Comparison of ENCODE assay signal across 14 cellular contexts in the genomic region with DNA sequence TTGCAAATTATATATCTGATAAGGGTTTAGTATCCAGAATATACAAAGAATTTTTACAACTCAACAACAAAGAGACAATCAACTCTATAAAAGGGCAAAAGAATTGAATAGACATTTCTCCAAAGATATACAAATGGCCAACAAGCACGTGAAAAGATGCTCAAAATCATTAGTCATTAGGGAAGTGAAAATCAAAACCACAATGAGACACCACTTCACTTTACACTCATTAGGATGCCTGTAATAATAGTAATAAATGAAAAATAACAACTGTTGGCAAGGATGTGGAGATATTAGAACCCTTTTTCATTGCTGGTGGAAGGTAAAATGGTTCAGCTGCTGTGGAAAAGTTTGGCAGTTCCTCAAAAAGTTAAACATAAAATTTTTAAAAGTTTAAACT.
DNase-seq lines count a peak whose midpoint lies in the region; ATAC-seq, FAIRE-seq and TF ChIP-seq lines count a peak whose summit lies in the region.
"Had no signal": no experiment of that assay in that cellular context is flagged by ENCODE, and none has a peak within 500 bp of the region (broad histone marks: within the 10 kb centered on the region; RNA-seq: fewer than 3 reads in every experiment).

No MANE protein-coding gene starts in this region.

- ATAC-seq in GM18907 (IDR thresholded peaks at IDR 0.05; ENCODE audit: unreplicated experiment): peak; percentile 77
- ATAC-seq in GM21723 (IDR thresholded peaks at IDR 0.05; ENCODE audit: unreplicated experiment): peak; percentile 86
- peak; percentile 92 for ATAC-seq in HG03175 (IDR thresholded peaks at IDR 0.05; ENCODE audit: unreplicated experiment)
- ATAC-seq in HG03025 (IDR thresholded peaks at IDR 0.05; ENCODE audit: low FRiP score, unreplicated experiment): no peak
- ATAC-seq: gastrocnemius medialis had no signal

- no peak for TF ChIP-seq CTCF in epithelial cell of esophagus (IDR thresholded peaks at IDR 0.05; ENCODE audit: insufficient read depth, low read depth, low read length, missing control alignments)

- no peak overlapping the region for H3K4me3 ChIP-seq in epithelial cell of esophagus (ENCODE audit: low read length)
- H3K4me3 ChIP-seq: coronary artery, gastrocnemius medialis, transverse colon had no signal

- no peak for FAIRE-seq in HTR-8/SVneo (lab: Jason Lieb, UNC)

- peak; percentile 32 for DNase-seq in epithelial cell of esophagus (ENCODE audit: low read depth)
- no peak for DNase-seq in GM03348 (ENCODE audit: low spot score)
- no peak for DNase-seq in HTR-8/SVneo (ENCODE audit: insufficient read length, low spot score)
- DNase-seq in activated effector memory CD4-positive, alpha-beta T cell treated with anti-CD3 and anti-CD28 coated beads, Interleukin-2, amount 50 U/mL, for 16 hours: no peak
- DNase-seq: activated CD4-positive, alpha-beta T cell treated with anti-CD3 and anti-CD28 coated beads for 48 hours; activated naive CD4-positive, alpha-beta T cell treated with anti-CD3 and anti-CD28 coated beads, Interleukin-2, amount 50 U/mL, for 16 hours; gastrocnemius medialis; mesendoderm; transverse colon had no signal
